In the genomic region with DNA sequence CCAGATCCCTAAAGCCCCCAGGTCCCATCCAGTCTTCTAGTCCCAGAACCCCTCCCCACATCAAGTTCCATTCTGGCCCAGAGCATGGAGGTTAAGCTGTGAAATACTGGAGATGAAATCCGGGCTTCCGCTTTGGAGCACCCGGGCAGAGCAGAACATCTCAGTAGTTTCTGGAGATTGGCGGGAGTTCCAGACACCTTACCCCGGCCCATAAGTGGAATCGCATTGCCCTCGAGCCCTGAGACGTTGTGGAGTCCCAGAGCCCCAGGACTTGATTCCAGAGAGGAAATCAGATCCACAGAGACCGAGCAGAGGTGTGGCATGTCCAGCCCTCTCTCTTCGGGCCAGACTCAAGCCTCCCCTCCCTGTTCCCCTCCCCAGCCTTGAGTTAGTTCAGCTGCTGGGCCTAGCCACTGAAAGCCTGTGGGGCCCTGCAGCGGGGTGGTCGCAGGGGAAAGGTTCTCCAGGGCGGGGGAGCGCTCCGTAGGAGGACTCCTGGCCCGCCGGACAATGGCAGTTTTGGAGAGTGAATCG, we compare ENCODE assay signal across 9 cellular contexts. TPM values are rescaled to one million over a fixed set of nuclear protein-coding genes. Genes with fewer than 3 reads are reported as not detected.
A peak's percentile ranks its signal among the peaks of the same experiment; 100 is the strongest.
DNase-seq lines count a peak whose midpoint lies in the region; ATAC-seq and TF ChIP-seq lines count a peak whose summit lies in the region.
"Had no signal": no experiment of that assay in that cellular context is flagged by ENCODE, and none has a peak within 500 bp of the region (broad histone marks: within the 10 kb centered on the region; RNA-seq: fewer than 3 reads in every experiment).

No MANE protein-coding gene starts in this region.

- peaks cover 8% of the 10 kb centered on the region for H4K20me1 ChIP-seq in osteoblast (ENCODE audit: insufficient read depth, low read length)

- no peak overlapping the region for H3K4me3 ChIP-seq in osteoblast (ENCODE audit: insufficient read depth, low read length)

- intact Hi-C loops in head of caudate nucleus (cut with DNase I) = no loop called here

- H3K27ac Mint-ChIP-seq in IgD-negative memory B cell (peak overlapping the region; percentile 98 to 99 (median 99)), brain (no peak overlapping the region)

- POLR2A ChIA-PET in RWPE1 (lab: Yijun Ruan, JAX; ENCODE audit: low non-redundant PET) = no interaction called here

- H3K4me1 Mint-ChIP-seq in IgD-negative memory B cell (peaks cover 29 to 47% (median 44%) of the 10 kb centered on the region in 3 donors), brain (peaks cover 38% of the 10 kb centered on the region)

- H3K27ac ChIP-seq in osteoblast (ENCODE audit: low read depth, low read length) (no peak overlapping the region), RWPE1 (no peak overlapping the region)
- H3K27ac ChIP-seq: dorsolateral prefrontal cortex had no signal

- peak overlapping the region; percentile 88 to 98 (median 94) for H3K4me3 Mint-ChIP-seq in IgD-negative memory B cell
- peak overlapping the region in 4 of 5 experiments; percentile 30 to 75 (median 68) for H3K4me3 Mint-ChIP-seq in brain

- H3K9me3 ChIP-seq in osteoblast (ENCODE audit: low read depth, low read length) = no peaks in the 10 kb centered on the region

- DNase-seq in NCI-H748 (lab: John Stamatoyannopoulos, UW; ENCODE audit: unreplicated experiment) (peak; percentile 59), NCI-H748 treated with DMSO at 0.1 percent for 48 hours (lab: John Stamatoyannopoulos, UW) (no peak), osteoblast (ENCODE audit: insufficient read length, low spot score, missing footprints) (peak; percentile 87), head of caudate nucleus (no peak), RWPE1 (ENCODE audit: low spot score) (no peak)
- DNase-seq: dorsolateral prefrontal cortex had no signal

- H3K27me3 ChIP-seq in osteoblast (ENCODE audit: insufficient read depth, low read length) = peaks cover 100% of the 10 kb centered on the region

- no peaks in the 10 kb centered on the region for H3K36me3 ChIP-seq in osteoblast (ENCODE audit: insufficient read depth, low read length)

- CTCF ChIA-PET in RWPE1 (lab: Yijun Ruan, JAX) = interaction anchor here (0.6 kb wide), 1 partner anchor 21 kb away, joined by 3 read pairs; no protein-coding TSS in a partner anchor

- H3K27me3 Mint-ChIP-seq in IgD-negative memory B cell = no peaks in the 10 kb centered on the region
- peaks cover 100% of the 10 kb centered on the region for H3K27me3 Mint-ChIP-seq in brain

- H3K4me2 ChIP-seq in osteoblast (ENCODE audit: insufficient read depth, low read length) = no peak overlapping the region

- no peaks in the 10 kb centered on the region for H3K79me2 ChIP-seq in osteoblast (ENCODE audit: insufficient read depth, low read length)

- peaks cover 2% of the 10 kb centered on the region for H3K36me3 Mint-ChIP-seq in IgD-negative memory B cell
- no peaks in the 10 kb centered on the region for H3K36me3 Mint-ChIP-seq in brain

- H3K4me1 ChIP-seq in osteoblast (ENCODE audit: insufficient read depth, low read length) = peaks cover 15% of the 10 kb centered on the region

- TF ChIP-seq CTCF in brain (conservative IDR thresholded peaks at IDR 0.05) = peak in 1 of 2 experiments; percentile 8
- TF ChIP-seq CTCF in osteoblast (IDR thresholded peaks at IDR 0.05; ENCODE audit: extremely low read depth, low read depth, low read length) = no peak
- no peak for TF ChIP-seq CTCF in RWPE1 (conservative IDR thresholded peaks at IDR 0.05; ENCODE audit: low read depth)

- no peak overlapping the region for H2AFZ ChIP-seq in osteoblast (ENCODE audit: low read length)

- H3K9me3 Mint-ChIP-seq in IgD-negative memory B cell (no peaks in the 10 kb centered on the region), brain (peaks cover 0 to 8% (median 0%) of the 10 kb centered on the region in 5 experiments)

- ATAC-seq in HG02642 (IDR thresholded peaks at IDR 0.05; ENCODE audit: poor library complexity, unreplicated experiment) = no peak

RNA-seq across cellular contexts. Expression of gene PAX5, which starts 0.9 kb away (rescaled TPM):
- polyA plus RNA-seq in IgD-negative memory B cell (65.3 TPM), brain (ENCODE audit: insufficient read depth, low read depth, low replicate concordance) (18.7 TPM)
- under 0.01 TPM in 1 of 2 replicates, not detected in the other for total RNA-seq in osteoblast

Comparison
In these comparisons a context has a peak if more than half of its experiments do, and no peak if none do; other contexts are left out.
1. DNase-seq: peak in NCI-H748 (single experiment) and osteoblast (single experiment); none in NCI-H748 treated with DMSO at 0.1 percent for 48 hours (single experiment), head of caudate nucleus (0 of 42) and RWPE1 (single experiment).
2. H3K27ac Mint-ChIP-seq: peak in IgD-negative memory B cell (3 of 3); none in brain (0 of 5).